8 cellular contexts compared by ENCODE assay signal in genomic region chr6:105995403-105995699, GRCh38.
DNase-seq lines count a peak whose midpoint lies in the region; ATAC-seq and TF ChIP-seq lines count a peak whose summit lies in the region.

No MANE protein-coding gene starts in this region.

- CTCF ChIA-PET in activated CD8-positive, alpha-beta T cell treated with anti-CD3 and anti-CD28 coated beads, Interleukin-2, amount 10 ng/mL, durations not matched to agents 7 days and 5 days (lab: Charles Lee): interaction anchor here (1.3 to 1.9 kb wide), 2 partner anchors 88 to 564 kb away, joined by 3 to 4 read pairs; no protein-coding TSS in a partner anchor

- H3K9me3 ChIP-seq in liver (ENCODE audit: control insufficient read depth in 4 of 4, low read length in 3 of 4): peaks cover 0 to 2% (median 0%) of the 10 kb centered on the region in 4 donors
- H3K9me3 ChIP-seq in right lobe of liver: no peaks in the 10 kb centered on the region
- no peaks in the 10 kb centered on the region for H3K9me3 ChIP-seq in lower lobe of right lung

- H3K27me3 ChIP-seq in liver (ENCODE audit: control insufficient read depth in 4 of 4, insufficient read depth in 4 of 4, low read length in 3 of 4): peaks cover 0 to 24% (median 2%) of the 10 kb centered on the region in 4 donors
- H3K27me3 ChIP-seq in right lobe of liver: peaks cover 21 to 37% of the 10 kb centered on the region in 2 donors
- peaks cover 76% of the 10 kb centered on the region for H3K27me3 ChIP-seq in lower lobe of right lung (ENCODE audit: low read depth)

- POLR2A ChIA-PET in activated CD8-positive, alpha-beta T cell treated with anti-CD3 and anti-CD28 coated beads, Interleukin-2, amount 10 ng/mL, durations not matched to agents 7 days and 5 days (lab: Charles Lee): interaction anchor here (1.2 kb wide), 1 partner anchor 184 kb away, joined by 3 read pairs; no protein-coding TSS in a partner anchor

- H3K4me3 Mint-ChIP-seq in activated CD8-positive, alpha-beta T cell treated with anti-CD3 and anti-CD28 coated beads, Interleukin-2, amount 10 ng/mL, durations not matched to agents 7 days and 5 days: peak overlapping the region; percentile 82

- H3K27ac ChIP-seq in liver (ENCODE audit: low read depth in 1 of 2, low read length in 2 of 2) (no peak overlapping the region), right lobe of liver (no peak overlapping the region), lower lobe of right lung (peak overlapping the region; percentile 90)

- no peak for TF ChIP-seq RAD21 in liver (IDR thresholded peaks at IDR 0.05)

- H3K4me3 ChIP-seq in liver (ENCODE audit: low read depth in 1 of 3, low read length in 3 of 3) (peak overlapping the region in 1 of 3 donors; percentile 56), right lobe of liver (peak overlapping the region in 1 of 3 donors; percentile 47), lower lobe of right lung (peak overlapping the region; percentile 66)

- H3K4me1 ChIP-seq in liver (ENCODE audit: control insufficient read depth in 4 of 4, insufficient read depth in 4 of 4, low read length in 3 of 4) (peaks cover 3 to 31% (median 19%) of the 10 kb centered on the region in 4 donors), right lobe of liver (peaks cover 0 to 21% (median 4%) of the 10 kb centered on the region in 4 donors), lower lobe of right lung (peaks cover 24% of the 10 kb centered on the region)

- TF ChIP-seq CTCF in liver (IDR thresholded peaks at IDR 0.05; ENCODE audit: low read depth, low read length, missing input control): no peak
- TF ChIP-seq CTCF in right lobe of liver (IDR thresholded peaks at IDR 0.05): no peak
- no peak for TF ChIP-seq CTCF in lower lobe of right lung (IDR thresholded peaks at IDR 0.05)

- peaks cover 49% of the 10 kb centered on the region for H3K27me3 Mint-ChIP-seq in activated CD8-positive, alpha-beta T cell treated with anti-CD3 and anti-CD28 coated beads, Interleukin-2, amount 10 ng/mL, durations not matched to agents 7 days and 5 days (ENCODE audit: low read depth)

- H3K36me3 ChIP-seq in liver (ENCODE audit: control insufficient read depth in 4 of 4, insufficient read depth in 3 of 4, low read depth in 1 of 4, low read length in 3 of 4): no peaks in the 10 kb centered on the region
- H3K36me3 ChIP-seq in right lobe of liver: no peaks in the 10 kb centered on the region
- H3K36me3 ChIP-seq in lower lobe of right lung: no peaks in the 10 kb centered on the region

- H3K9me3 Mint-ChIP-seq in activated CD8-positive, alpha-beta T cell treated with anti-CD3 and anti-CD28 coated beads, Interleukin-2, amount 10 ng/mL, durations not matched to agents 7 days and 5 days (ENCODE audit: insufficient read depth): no peaks in the 10 kb centered on the region

- no peak overlapping the region for H3K9ac ChIP-seq in liver (ENCODE audit: low read depth in 1 of 2, low read length in 2 of 2)

- ATAC-seq in right lobe of liver (no peak), lower lobe of right lung (no peak)
- ATAC-seq in activated CD8-positive, alpha-beta T cell treated with anti-CD3 and anti-CD28 coated beads, Interleukin-2, amount 10 ng/mL, durations not matched to agents 7 days and 5 days: no peak

- DNase-seq in right lobe of liver (no peak), lower lobe of right lung (no peak), T1000 (lab: John Stamatoyannopoulos, UW) (no peak), UCSD-AML1 (lab: John Stamatoyannopoulos, UW; ENCODE audit: unreplicated experiment) (no peak), NAMALWA (ENCODE audit: low spot score) (no peak), NCI-H526 treated with DMSO at 0.1 percent for 48 hours (lab: John Stamatoyannopoulos, UW) (no peak)
- no peak for DNase-seq in activated CD8-positive, alpha-beta T cell treated with anti-CD3 and anti-CD28 coated beads, Interleukin-2, amount 10 ng/mL, durations not matched to agents 7 days and 5 days

- TF ChIP-seq POLR2A in right lobe of liver (IDR thresholded peaks at IDR 0.05): no peak

- no peak overlapping the region for H3K27ac Mint-ChIP-seq in activated CD8-positive, alpha-beta T cell treated with anti-CD3 and anti-CD28 coated beads, Interleukin-2, amount 10 ng/mL, durations not matched to agents 7 days and 5 days

- peaks cover 2% of the 10 kb centered on the region for H3K36me3 Mint-ChIP-seq in activated CD8-positive, alpha-beta T cell treated with anti-CD3 and anti-CD28 coated beads, Interleukin-2, amount 10 ng/mL, durations not matched to agents 7 days and 5 days (ENCODE audit: low read depth)

- peaks cover 35% of the 10 kb centered on the region for H3K4me1 Mint-ChIP-seq in activated CD8-positive, alpha-beta T cell treated with anti-CD3 and anti-CD28 coated beads, Interleukin-2, amount 10 ng/mL, durations not matched to agents 7 days and 5 days (ENCODE audit: low read depth)

- intact Hi-C loops in right lobe of liver (cut with DNase I): no loop called here
- intact Hi-C loops in lower lobe of right lung (cut with DNase I): no loop called here

- WGBS in liver: 20% methylated on average over 5 of the region's 5 CpGs
- WGBS in right lobe of liver (ENCODE audit: insufficient coverage, low coverage, low lambda C conversion rate, missing lambda C conversion rate): 19% methylated on average over 5 of the region's 5 CpGs

TF ChIP-seq in liver, 16 proteins besides CTCF, POLR2A, EP300 and RAD21:
- TF ChIP-seq TAF1 (conservative IDR thresholded peaks at IDR 0.05) (no peak), YY1 (IDR thresholded peaks at IDR 0.05) (peak; percentile 3)
TF ChIP-seq in liver: peak in this region for 1.
